ENCODE assay signal across 10 cellular contexts in genomic region chr2:101758001-101758400, GRCh38.
A peak's percentile ranks its signal among the peaks of the same experiment; 100 is the strongest.
DNase-seq lines count a peak whose midpoint lies in the region; ATAC-seq and TF ChIP-seq lines count a peak whose summit lies in the region.
"Had no signal": no experiment of that assay in that cellular context is flagged by ENCODE, and none has a peak within 500 bp of the region (broad histone marks: within the 10 kb centered on the region; RNA-seq: fewer than 3 reads in every experiment).

No MANE protein-coding gene starts in this region.

- peaks cover 36% of the 10 kb centered on the region for H3K4me1 Mint-ChIP-seq in MCF 10A (ENCODE audit: insufficient read depth, unreplicated experiment)

- H3K36me3 ChIP-seq in breast epithelium (no peaks in the 10 kb centered on the region), spleen (no peaks in the 10 kb centered on the region), left ventricle myocardium inferior (no peaks in the 10 kb centered on the region)

- no peak for DNase-seq in MCF 10A (ENCODE audit: unreplicated experiment)
- no peak for DNase-seq in breast epithelium (ENCODE audit: low spot score in 2 of 2)
- no peak for DNase-seq in caudate nucleus (lab: John Stamatoyannopoulos, UW)
- no peak for DNase-seq in spleen
- no peak for DNase-seq in left ventricle myocardium inferior
- DNase-seq in NCI-H2107 (lab: John Stamatoyannopoulos, UW): no peak
- no peak for DNase-seq in NAMALWA (ENCODE audit: low spot score)
- DNase-seq: effector CD8-positive, alpha-beta T cell; NCI-H1105 had no signal

- H3K4me3 ChIP-seq in breast epithelium (no peak overlapping the region), spleen (peak overlapping the region in 1 of 8 donors; percentile 3), left ventricle myocardium inferior (no peak overlapping the region)

- WGBS in spleen, 5 donors: 27 to 48% (median 38%) methylated on average over 3 of the region's 3 CpGs

- H3K27ac ChIP-seq in breast epithelium (no peak overlapping the region), caudate nucleus (ENCODE audit: low read depth, low read length) (peak overlapping the region; percentile 31), spleen (peak overlapping the region in 1 of 8 donors; percentile 2), left ventricle myocardium inferior (replicated peaks) (no peak overlapping the region)

- peaks cover 4% of the 10 kb centered on the region for H3K36me3 Mint-ChIP-seq in MCF 10A (ENCODE audit: insufficient read depth, unreplicated experiment)

- POLR2A ChIA-PET in MCF 10A (lab: Yijun Ruan, JAX): interaction anchor here (1.3 to 2.4 kb wide), 2 partner anchors 12 to 61 kb away, joined by 3 to 6 read pairs; no protein-coding TSS in a partner anchor

- no peaks in the 10 kb centered on the region for H3K9me3 Mint-ChIP-seq in MCF 10A (ENCODE audit: unreplicated experiment)

- H3K27me3 Mint-ChIP-seq in MCF 10A (ENCODE audit: insufficient read depth, unreplicated experiment): no peaks in the 10 kb centered on the region

- H3K9me3 ChIP-seq in breast epithelium (no peaks in the 10 kb centered on the region), spleen (no peaks in the 10 kb centered on the region), left ventricle myocardium inferior (replicated peaks) (no peaks in the 10 kb centered on the region)

- TF ChIP-seq CTCF in MCF 10A (IDR thresholded peaks at IDR 0.05; ENCODE audit: unreplicated experiment): no peak
- TF ChIP-seq CTCF in breast epithelium (IDR thresholded peaks at IDR 0.05): no peak
- no peak for TF ChIP-seq CTCF in spleen (IDR thresholded peaks at IDR 0.05 in 8 of 11, conservative IDR thresholded peaks at IDR 0.05 in 3 of 11)
- no peak for TF ChIP-seq CTCF in left ventricle myocardium inferior (IDR thresholded peaks at IDR 0.05; ENCODE audit: borderline replicate concordance)

- H3K4me1 ChIP-seq in breast epithelium (peaks cover 0 to 7% of the 10 kb centered on the region in 2 donors), spleen (peaks cover 27 to 84% (median 62%) of the 10 kb centered on the region in 6 donors), left ventricle myocardium inferior (peaks cover 80% of the 10 kb centered on the region)

- intact Hi-C loops in MCF 10A (cut with micrococcal nuclease) (loop anchor here (5.0 kb wide), 1 partner anchor 341 kb away; no protein-coding TSS in a partner anchor), breast epithelium (cut with DNase I; ENCODE audit: low total_unique reads) (no loop called here), spleen (cut with DNase I; ENCODE audit: low total_unique reads) (loop anchor here (10.0 kb wide), 1 partner anchor 57 kb away; no protein-coding TSS in a partner anchor), left ventricle myocardium inferior (cut with micrococcal nuclease) (no loop called here)

- no TSS peak for BruUV-seq in MCF 10A (replicated peaks; lab: Mats Ljungman, UMichigan)

- ATAC-seq in HG03469 (IDR thresholded peaks at IDR 0.05; ENCODE audit: unreplicated experiment): peak; percentile 37

- H3K27ac Mint-ChIP-seq in MCF 10A (ENCODE audit: low read depth, unreplicated experiment): no peak overlapping the region

- H3K4me3 Mint-ChIP-seq in MCF 10A (ENCODE audit: unreplicated experiment): peak overlapping the region; percentile 44

- TF ChIP-seq POLR2A in breast epithelium (IDR thresholded peaks at IDR 0.05) (no peak), spleen (IDR thresholded peaks at IDR 0.05) (no peak)

- H3K27me3 ChIP-seq in breast epithelium (no peaks in the 10 kb centered on the region), spleen (replicated peaks in 1 of 7) (no peaks in the 10 kb centered on the region), left ventricle myocardium inferior (ENCODE audit: low read depth) (no peaks in the 10 kb centered on the region)

- CTCF ChIA-PET in MCF 10A (lab: Yijun Ruan, JAX): interaction anchor here (0.9 kb wide), 2 partner anchors 10 to 12 kb away, joined by 3 to 6 read pairs; no protein-coding TSS in a partner anchor

Comparison
In these comparisons a context has a peak if more than half of its experiments do, and no peak if none do; other contexts are left out.
1. intact Hi-C loops: an anchor here in MCF 10A (5.0 kb wide) and spleen (10.0 kb wide); none called in breast epithelium and left ventricle myocardium inferior.